Comparison of ENCODE assay signal across 19 cellular contexts in genomic region chr5:169195601-169196000, GRCh38.
DNase-seq lines count a peak whose midpoint lies in the region; ATAC-seq and TF ChIP-seq lines count a peak whose summit lies in the region.
"Had no signal": no experiment of that assay in that cellular context is flagged by ENCODE, and none has a peak within 500 bp of the region (broad histone marks: within the 10 kb centered on the region; RNA-seq: fewer than 3 reads in every experiment).

No MANE protein-coding gene starts in this region.

- WGBS in GM23248 (ENCODE audit: low coverage in 1 of 2, low lambda C conversion rate in 2 of 2, missing lambda C conversion rate in 2 of 2), 2 experiments, result 31 to 35% methylated on average over 8 of the region's 8 CpGs

- in situ Hi-C loops in GM23248 (cut with MboI), result no loop called here

- no peak overlapping the region for H3K27ac ChIP-seq in GM23248
- H3K27ac ChIP-seq: C4-2B, HL-60, SK-N-MC had no signal

- TF ChIP-seq CTCF in epithelial cell of esophagus (IDR thresholded peaks at IDR 0.05; ENCODE audit: insufficient read depth, low read depth, low read length, missing control alignments) (no peak), omental fat pad (IDR thresholded peaks at IDR 0.05) (no peak)

- DNase-seq in GM23248 (peak; percentile 62), T1000 (lab: John Stamatoyannopoulos, UW) (peak; percentile 3), epithelial cell of esophagus (ENCODE audit: low read depth) (peak; percentile 6), omental fat pad (ENCODE audit: low spot score) (no peak), NCI-H2081 treated with DMSO at 0.1 percent for 48 hours (lab: John Stamatoyannopoulos, UW) (no peak), NCI-H2081 (lab: John Stamatoyannopoulos, UW) (no peak)
- DNase-seq: DMS 273 treated with DMSO at 0.1 percent for 48 hours, MV-4-11, NCI-H1417 treated with DMSO at 0.1 percent for 48 hours, NCI-H1930, NCI-H510A, NCI-H82 had no signal

- peaks cover 13% of the 10 kb centered on the region; the same call in 1 of the 2 replicates for H3K36me3 ChIP-seq in GM23248 (ENCODE audit: low read depth)
- H3K36me3 ChIP-seq: HAP-1 had no signal

- peak; percentile 48 for ATAC-seq in omental fat pad (ENCODE audit: low FRiP score)
- no peak for ATAC-seq in HG02623 (IDR thresholded peaks at IDR 0.05; ENCODE audit: unreplicated experiment)
- ATAC-seq in GM21528 (IDR thresholded peaks at IDR 0.05; ENCODE audit: low FRiP score, unreplicated experiment), result no peak
- ATAC-seq: Right ventricle myocardium inferior had no signal

- H3K79me2 ChIP-seq in GM23248 (ENCODE audit: insufficient read depth), result peaks cover 34% of the 10 kb centered on the region; the same call in 1 of the 2 replicates

- H4K20me1 ChIP-seq in GM23248 (ENCODE audit: insufficient read depth), result 0 out of 2 replicates have a peak, but pooled peaks cover 5% of the 10 kb centered on the region

- H3K4me3 ChIP-seq in GM23248 (no peak overlapping the region), epithelial cell of esophagus (ENCODE audit: low read length) (no peak overlapping the region)
- H3K4me3 ChIP-seq: HAP-1, SK-N-MC had no signal

- H3K9ac ChIP-seq in GM23248, result no peak overlapping the region

- no peak overlapping the region for H3K4me2 ChIP-seq in GM23248 (ENCODE audit: unreplicated experiment)

- no peaks in the 10 kb centered on the region for H3K9me2 ChIP-seq in GM23248 (ENCODE audit: insufficient read depth)

- no peaks in the 10 kb centered on the region for H3K9me3 ChIP-seq in GM23248 (ENCODE audit: low read depth)
- H3K9me3 ChIP-seq: HAP-1 had no signal

- no peaks in the 10 kb centered on the region for H3K27me3 ChIP-seq in GM23248 (replicated peaks; ENCODE audit: insufficient read depth)

- H3K4me1 ChIP-seq in GM23248 (ENCODE audit: insufficient read depth), result peaks cover 18% of the 10 kb centered on the region
- H3K4me1 ChIP-seq: HAP-1 had no signal

- H2AFZ ChIP-seq in GM23248, result no peak overlapping the region

- H3F3A ChIP-seq in GM23248 (ENCODE audit: insufficient read depth), result 0 out of 2 replicates have a peak, but pooled peaks cover 10% of the 10 kb centered on the region

Comparison
In these comparisons a context has a peak if more than half of its experiments do, and no peak if none do; other contexts are left out.
1. DNase-seq: peak in GM23248 (single experiment), T1000 (single experiment) and epithelial cell of esophagus (single experiment); none in omental fat pad (single experiment), NCI-H2081 treated with DMSO at 0.1 percent for 48 hours (single experiment) and NCI-H2081 (0 of 2).